ENCODE assay signal across 28 cellular contexts in genomic region chr1:45891087-45891486, GRCh38.
"Had no signal": no experiment of that assay in that cellular context is flagged by ENCODE, and none has a peak within 500 bp of the region (broad histone marks: within the 10 kb centered on the region; RNA-seq: fewer than 3 reads in every experiment).

No MANE protein-coding gene starts in this region.

- FAIRE-seq: keratinocyte had no signal

- H3K27me3 ChIP-seq: adrenal gland, gastroesophageal sphincter, testis, transverse colon, uterus had no signal

- DNase-seq: activated CD4-positive, alpha-beta T cell treated with anti-CD3 and anti-CD28 coated beads for 36 hours; activated CD4-positive, CD25-positive, alpha-beta regulatory T cell; activated CD8-positive, alpha-beta memory T cell treated with anti-CD3 and anti-CD28 coated beads, Interleukin-2, amount 10 ng/mL, durations not matched to agents 7 days and 5 days; activated CD8-positive, alpha-beta T cell treated with anti-CD3 and anti-CD28 coated beads, Interleukin-2, amount 10 ng/mL, durations not matched to agents 7 days and 5 days; activated naive CD4-positive, alpha-beta T cell treated with Interleukin-2 at 50 U/mL for 16 hours; activated naive CD8-positive, alpha-beta T cell treated with anti-CD3 and anti-CD28 coated beads for 36 hours; activated T-cell treated with anti-CD3 and anti-CD28 coated beads, Interleukin-2, amount 50 U/mL, for 48 hours; adrenal gland; aorta; cortex of kidney; effector memory CD8-positive, alpha-beta T cell; erythroblast; hippocampal formation; left cardiac atrium; naive thymus-derived CD8-positive, alpha-beta T cell; nucleus accumbens; right cardiac atrium; stimulated activated CD4-positive, alpha-beta T cell treated with anti-CD3 and anti-CD28 coated beads, Interleukin-2, amount 100 ng/mL, for 48 hours; stimulated activated naive CD8-positive, alpha-beta T cell treated with anti-CD3 and anti-CD28 coated beads, Interleukin-15, Interleukin-2, amounts not matched to agents 100 U/mL and 50 U/mL, for 24 hours; T-helper 1 cell; testis; transverse colon; uterus had no signal

- H3K9me3 Mint-ChIP-seq: activated naive CD8-positive, alpha-beta T cell treated with anti-CD3 and anti-CD28 coated beads for 36 hours; effector memory CD8-positive, alpha-beta T cell; naive thymus-derived CD8-positive, alpha-beta T cell had no signal

- H3K4me1 ChIP-seq: uterus had no signal

- H3K36me3 ChIP-seq: adrenal gland, gastroesophageal sphincter, transverse colon, uterus had no signal

- H3K9me3 ChIP-seq: adrenal gland, gastroesophageal sphincter, testis, transverse colon, uterus had no signal

- ATAC-seq: activated CD4-positive, alpha-beta T cell treated with anti-CD3 and anti-CD28 coated beads for 36 hours; activated CD8-positive, alpha-beta memory T cell treated with anti-CD3 and anti-CD28 coated beads, Interleukin-2, amount 10 ng/mL, durations not matched to agents 7 days and 5 days; activated CD8-positive, alpha-beta T cell treated with anti-CD3 and anti-CD28 coated beads, Interleukin-2, amount 10 ng/mL, durations not matched to agents 7 days and 5 days; effector memory CD8-positive, alpha-beta T cell; gastroesophageal sphincter; left cardiac atrium; naive thymus-derived CD8-positive, alpha-beta T cell; right cardiac atrium; stimulated activated naive CD8-positive, alpha-beta T cell treated with anti-CD3 and anti-CD28 coated beads, Interleukin-15, Interleukin-2, amounts not matched to agents 100 U/mL and 50 U/mL, for 24 hours had no signal

- H3K4me1 Mint-ChIP-seq: naive thymus-derived CD8-positive, alpha-beta T cell had no signal

- H3K4me3 Mint-ChIP-seq: activated CD4-positive, alpha-beta T cell treated with anti-CD3 and anti-CD28 coated beads for 36 hours; activated CD8-positive, alpha-beta memory T cell treated with anti-CD3 and anti-CD28 coated beads, Interleukin-2, amount 10 ng/mL, durations not matched to agents 7 days and 5 days; activated CD8-positive, alpha-beta T cell treated with anti-CD3 and anti-CD28 coated beads, Interleukin-2, amount 10 ng/mL, durations not matched to agents 7 days and 5 days; activated naive CD8-positive, alpha-beta T cell treated with anti-CD3 and anti-CD28 coated beads for 36 hours; brain; effector memory CD8-positive, alpha-beta T cell; naive thymus-derived CD8-positive, alpha-beta T cell; neural crest cell; T-helper 2 cell treated with Interferon-gamma antibody and Interleukin-4, amounts not matched to agents 5 μg/mL and 100 μg/mL, for 36 hours had no signal

- H3K27me3 Mint-ChIP-seq: activated CD4-positive, alpha-beta T cell treated with anti-CD3 and anti-CD28 coated beads for 36 hours; activated CD8-positive, alpha-beta memory T cell treated with anti-CD3 and anti-CD28 coated beads, Interleukin-2, amount 10 ng/mL, durations not matched to agents 7 days and 5 days; activated naive CD8-positive, alpha-beta T cell treated with anti-CD3 and anti-CD28 coated beads for 36 hours; brain; effector memory CD8-positive, alpha-beta T cell; naive thymus-derived CD8-positive, alpha-beta T cell had no signal

- H3K27ac Mint-ChIP-seq: activated CD4-positive, alpha-beta T cell treated with anti-CD3 and anti-CD28 coated beads for 36 hours; activated CD8-positive, alpha-beta memory T cell treated with anti-CD3 and anti-CD28 coated beads, Interleukin-2, amount 10 ng/mL, durations not matched to agents 7 days and 5 days; activated CD8-positive, alpha-beta T cell treated with anti-CD3 and anti-CD28 coated beads, Interleukin-2, amount 10 ng/mL, durations not matched to agents 7 days and 5 days; activated naive CD8-positive, alpha-beta T cell treated with anti-CD3 and anti-CD28 coated beads for 36 hours; effector memory CD8-positive, alpha-beta T cell; naive thymus-derived CD8-positive, alpha-beta T cell; T-helper 2 cell treated with Interferon-gamma antibody and Interleukin-4, amounts not matched to agents 5 μg/mL and 100 μg/mL, for 36 hours had no signal

- H3K4me3 ChIP-seq: adrenal gland, gastroesophageal sphincter, testis, transverse colon, uterus had no signal
